ENCODE assay signal across 19 cellular contexts in the genomic region with DNA sequence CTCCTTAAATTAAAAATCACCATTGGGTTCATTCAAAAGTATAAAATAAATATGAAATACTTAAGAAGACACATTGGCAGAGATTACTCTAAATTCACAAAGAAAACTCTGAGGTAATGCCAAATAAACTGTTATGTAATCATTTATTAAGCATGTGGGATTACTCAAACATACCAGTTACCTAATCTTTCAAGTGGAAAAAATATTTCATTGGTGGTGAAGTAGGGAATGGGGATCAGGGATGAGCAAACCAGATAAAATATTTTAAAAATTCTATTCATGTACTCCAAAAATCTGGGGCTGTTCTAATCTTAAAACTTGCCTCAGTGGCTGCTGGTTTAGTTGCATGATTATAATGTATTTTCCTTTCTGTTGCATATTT. TPM values are rescaled to one million over a fixed set of nuclear protein-coding genes. Genes with fewer than 3 reads are reported as not detected.
A peak's percentile ranks its signal among the peaks of the same experiment; 100 is the strongest.
DNase-seq lines count a peak whose midpoint lies in the region; ATAC-seq and TF ChIP-seq lines count a peak whose summit lies in the region.
"Had no signal": no experiment of that assay in that cellular context is flagged by ENCODE, and none has a peak within 500 bp of the region (broad histone marks: within the 10 kb centered on the region; RNA-seq: fewer than 3 reads in every experiment).

No MANE protein-coding gene starts in this region.

- no peak overlapping the region for H3K4me3 Mint-ChIP-seq in type B pancreatic cell
- H3K4me3 Mint-ChIP-seq: B cell; natural killer cell; stimulated activated naive CD8-positive, alpha-beta T cell treated with anti-CD3 and anti-CD28 coated beads, Interleukin-15, amount 100 ng/mL, for 72 hours had no signal

- ATAC-seq in omental fat pad (ENCODE audit: low FRiP score), result peak; percentile 77
- ATAC-seq: natural killer cell; stimulated activated naive CD8-positive, alpha-beta T cell treated with anti-CD3 and anti-CD28 coated beads, Interleukin-15, amount 100 ng/mL, for 72 hours had no signal

- DNase-seq in EH (ENCODE audit: low read depth) (peak; percentile 51), SK-N-MC (ENCODE audit: low read depth, low spot score) (no peak), glomerular visceral epithelial cell (ENCODE audit: extremely low spot score) (peak; percentile 38), omental fat pad (ENCODE audit: low spot score) (no peak), type B pancreatic cell (ENCODE audit: extremely low spot score, unreplicated experiment) (no peak), SKM-1 treated with dmso at 0.1 percent for 144 hours (lab: John Stamatoyannopoulos, UW; ENCODE audit: unreplicated experiment) (no peak), NOMO-1 treated with DMSO at 0.1 percent for 48 hours (lab: John Stamatoyannopoulos, UW; ENCODE audit: unreplicated experiment) (no peak), KBM-7 (no peak)
- DNase-seq: activated CD8-positive, alpha-beta memory T cell treated with anti-CD3 and anti-CD28 coated beads for 24 hours; effector CD4-positive, alpha-beta T cell; KG1; natural killer cell; NCI-H1417; small intestine; stimulated activated naive CD8-positive, alpha-beta T cell treated with anti-CD3 and anti-CD28 coated beads, Interleukin-15, amount 100 ng/mL, for 72 hours; SW 1271 had no signal

- 0 out of 2 replicates have a peak, but pooled peaks cover 6% of the 10 kb centered on the region for H3K36me3 ChIP-seq in SK-N-MC (ENCODE audit: insufficient read depth, low read length)

- no peak for TF ChIP-seq CTCF in omental fat pad (IDR thresholded peaks at IDR 0.05)
- TF ChIP-seq CTCF in type B pancreatic cell (conservative IDR thresholded peaks at IDR 0.05), result no peak

- no peak overlapping the region for H3K9ac ChIP-seq in SK-N-MC (ENCODE audit: insufficient read length)

- in situ Hi-C loops in KBM-7 (cut with MboI; ENCODE audit: low pct_unique_long_range_greater_than_20kb, low sequenced_read_pairs), result loop anchor here (10.0 kb wide), 1 partner anchor 190 kb away; no protein-coding TSS in a partner anchor

- H3K27ac Mint-ChIP-seq in type B pancreatic cell, result no peak overlapping the region
- H3K27ac Mint-ChIP-seq: B cell; natural killer cell; stimulated activated naive CD8-positive, alpha-beta T cell treated with anti-CD3 and anti-CD28 coated beads, Interleukin-15, amount 100 ng/mL, for 72 hours had no signal

- H3K4me1 Mint-ChIP-seq in type B pancreatic cell (ENCODE audit: unreplicated experiment), result peaks cover 3% of the 10 kb centered on the region
- H3K4me1 Mint-ChIP-seq: B cell; natural killer cell; stimulated activated naive CD8-positive, alpha-beta T cell treated with anti-CD3 and anti-CD28 coated beads, Interleukin-15, amount 100 ng/mL, for 72 hours had no signal

- H3K27me3 Mint-ChIP-seq in type B pancreatic cell, result no peaks in the 10 kb centered on the region
- H3K27me3 Mint-ChIP-seq: stimulated activated naive CD8-positive, alpha-beta T cell treated with anti-CD3 and anti-CD28 coated beads, Interleukin-15, amount 100 ng/mL, for 72 hours had no signal

- peaks cover 4% of the 10 kb centered on the region for H3K36me3 Mint-ChIP-seq in type B pancreatic cell
- H3K36me3 Mint-ChIP-seq: natural killer cell had no signal

- no peaks in the 10 kb centered on the region for H3K9me3 ChIP-seq in SK-N-MC (ENCODE audit: low read depth, low read length)
- H3K9me3 ChIP-seq: HAP-1 had no signal

- no peaks in the 10 kb centered on the region for H3K9me3 Mint-ChIP-seq in type B pancreatic cell
- H3K9me3 Mint-ChIP-seq: natural killer cell; stimulated activated naive CD8-positive, alpha-beta T cell treated with anti-CD3 and anti-CD28 coated beads, Interleukin-15, amount 100 ng/mL, for 72 hours had no signal

- H3K27ac ChIP-seq in SK-N-MC, result peak overlapping the region; percentile 63

- H3K4me3 ChIP-seq in SK-N-MC, result no peak overlapping the region
- H3K4me3 ChIP-seq: HAP-1 had no signal

RNA-seq across cellular contexts. Expression of a gene that starts 19.4 kb away (rescaled TPM):
- total RNA-seq in omental fat pad (not detected), type B pancreatic cell (ENCODE audit: low replicate concordance) (0.19 TPM in 1 of 2 replicates, not detected in the other)
- total RNA-seq: B cell, glomerular endothelial cell, natural killer cell had no signal

Comparison
In these comparisons a context has a peak if more than half of its experiments do, and no peak if none do; other contexts are left out.
1. DNase-seq: peak in EH (single experiment) and glomerular visceral epithelial cell (single experiment); none in SK-N-MC (single experiment), omental fat pad (single experiment), type B pancreatic cell (single experiment), SKM-1 treated with dmso at 0.1 percent for 144 hours (single experiment), NOMO-1 treated with DMSO at 0.1 percent for 48 hours (single experiment) and KBM-7 (single experiment).